1 cellular context compared by ENCODE assay signal in genomic region chr9:128341435-128341849, GRCh38.
TF ChIP-seq lines count a peak whose summit lies in the region.

No MANE protein-coding gene starts in this region.

TF ChIP-seq in GM23338, 12 proteins besides CTCF, POLR2A, EP300 and RAD21 (continued from another document):
- no peak for TF ChIP-seq ZNF462 (CRISPR knock-in tag; IDR thresholded peaks at IDR 0.05)
- TF ChIP-seq STAT1 (IDR thresholded peaks at IDR 0.05; ENCODE audit: unreplicated experiment), result no peak
- no peak for TF ChIP-seq EZH2 (IDR thresholded peaks at IDR 0.05; ENCODE audit: low read depth, unreplicated experiment)
- TF ChIP-seq POLR2AphosphoS5 (IDR thresholded peaks at IDR 0.05; ENCODE audit: low read depth), result no peak
- TF ChIP-seq ETS1 (IDR thresholded peaks at IDR 0.05), result no peak
- TF ChIP-seq CREB1 (CRISPR knock-in tag; IDR thresholded peaks at IDR 0.05; ENCODE audit: low read depth), result no peak
- TF ChIP-seq REST (IDR thresholded peaks at IDR 0.05; ENCODE audit: unreplicated experiment), result no peak
TF ChIP-seq in GM23338: peak in this region for 0.
